In the genomic region with DNA sequence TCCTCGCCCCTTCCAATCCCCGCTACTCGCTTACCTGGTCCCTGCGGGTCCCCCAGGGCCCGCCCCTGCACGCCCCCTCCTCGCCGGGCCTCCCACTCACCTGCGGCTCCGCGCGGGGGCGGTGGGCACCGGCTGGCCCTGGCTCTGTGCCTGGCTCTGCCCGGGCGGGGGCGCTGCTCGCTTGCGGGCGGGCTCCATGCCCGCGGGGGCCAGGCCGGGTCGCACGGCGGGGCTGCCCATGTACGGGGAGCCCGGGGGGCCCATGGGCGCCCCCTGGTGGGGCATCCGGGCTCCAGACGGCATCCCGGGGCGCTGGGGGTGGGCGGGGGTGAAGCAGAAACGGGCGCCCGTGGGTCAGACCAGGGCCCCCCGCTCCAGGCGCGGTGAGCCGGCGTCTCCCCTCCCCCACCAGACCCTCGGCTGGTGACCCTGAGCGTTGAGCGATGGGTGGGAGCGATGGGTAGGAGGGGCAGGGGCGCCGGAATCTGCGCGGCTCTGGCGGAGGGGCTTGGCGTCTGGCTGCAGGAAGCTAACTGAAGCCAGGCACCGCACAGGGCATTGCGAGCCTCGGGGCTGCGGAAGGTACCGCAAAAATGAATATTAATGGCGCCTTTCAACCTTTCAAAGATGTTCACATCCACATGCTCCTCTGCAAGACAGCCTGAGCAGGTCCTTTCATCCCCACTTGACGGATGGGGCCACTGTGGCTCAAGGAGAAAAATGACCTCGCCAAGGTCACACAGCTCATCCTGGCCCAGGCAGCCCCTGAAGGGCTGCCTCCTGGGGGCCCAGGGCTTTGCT, we compare ENCODE assay signal across 1 cellular context.
A peak's percentile ranks its signal among the peaks of the same experiment; 100 is the strongest.
TF ChIP-seq lines count a peak whose summit lies in the region.

No MANE protein-coding gene starts in this region.

TF ChIP-seq in SK-N-SH, 30 proteins besides CTCF, POLR2A, EP300 and RAD21:
- peak; percentile 27; the same call in 1 of the 2 replicates for TF ChIP-seq SMC3 (IDR thresholded peaks at IDR 0.05; ENCODE audit: low read depth, low read length)
- no peak for TF ChIP-seq GABPA (IDR thresholded peaks at IDR 0.05; ENCODE audit: low read depth)
- TF ChIP-seq SIN3A (IDR thresholded peaks at IDR 0.05; ENCODE audit: borderline replicate concordance, low read depth, low read length) = no peak
- TF ChIP-seq FOXM1 (IDR thresholded peaks at IDR 0.05; ENCODE audit: low read depth) = no peak
